ENCODE assay signal across 2 cellular contexts in genomic region chr1:20237646-20238045, GRCh38.
TF ChIP-seq lines count a peak whose summit lies in the region.

No MANE protein-coding gene starts in this region.

TF ChIP-seq in liver, 16 proteins besides CTCF, POLR2A, EP300 and RAD21:
- peak; percentile 94 for TF ChIP-seq NR2F2 (IDR thresholded peaks at IDR 0.05)
- no peak for TF ChIP-seq YY1 (IDR thresholded peaks at IDR 0.05)

TF ChIP-seq in HepG2, 621 proteins besides CTCF, POLR2A, EP300 and RAD21:
- TF ChIP-seq XRCC5 (optimal IDR thresholded peaks at IDR 0.05; ENCODE audit: low read length), result no peak
- no peak for TF ChIP-seq ZNF577 (CRISPR knock-in tag; IDR thresholded peaks at IDR 0.05; ENCODE audit: borderline replicate concordance, low read depth)
- no peak for TF ChIP-seq ZNF142 (CRISPR knock-in tag; IDR thresholded peaks at IDR 0.05)
- TF ChIP-seq MATR3 (CRISPR knock-in tag; IDR thresholded peaks at IDR 0.05), result no peak
- TF ChIP-seq MTERF4 (CRISPR knock-in tag; IDR thresholded peaks at IDR 0.05), result no peak
- no peak for TF ChIP-seq GLMP (CRISPR knock-in tag; IDR thresholded peaks at IDR 0.05; ENCODE audit: borderline replicate concordance)
- no peak for TF ChIP-seq RFX1 (IDR thresholded peaks at IDR 0.05)
- TF ChIP-seq RELA (CRISPR knock-in tag; IDR thresholded peaks at IDR 0.05), result no peak
- no peak for TF ChIP-seq SALL2 (CRISPR knock-in tag; IDR thresholded peaks at IDR 0.05)
- no peak for TF ChIP-seq ATF1 (CRISPR knock-in tag; IDR thresholded peaks at IDR 0.05)
- no peak for TF ChIP-seq ZNF652 (CRISPR knock-in tag; IDR thresholded peaks at IDR 0.05; ENCODE audit: borderline replicate concordance, low read depth)
